Comparison of ENCODE assay signal across 9 cellular contexts in genomic region chr2:9538000-9538507, GRCh38.
DNase-seq lines count a peak whose midpoint lies in the region; ATAC-seq and TF ChIP-seq lines count a peak whose summit lies in the region.
"Had no signal": no experiment of that assay in that cellular context is flagged by ENCODE, and none has a peak within 500 bp of the region (broad histone marks: within the 10 kb centered on the region; RNA-seq: fewer than 3 reads in every experiment).

No MANE protein-coding gene starts in this region.

- H3K4me3 ChIP-seq in RWPE2 (ENCODE audit: severe bottlenecking) (no peak overlapping the region), fibroblast of mammary gland (ENCODE audit: control insufficient read depth, low read depth, low read length) (no peak overlapping the region)

- no peaks in the 10 kb centered on the region for H3K27me3 ChIP-seq in RWPE2 (ENCODE audit: insufficient read depth, poor library complexity, severe bottlenecking)

- peak overlapping the region; percentile 47 for H3K27ac ChIP-seq in RWPE2 (ENCODE audit: poor library complexity, severe bottlenecking)

- H3K9me3 ChIP-seq in RWPE2 (ENCODE audit: severe bottlenecking): no peaks in the 10 kb centered on the region

- DNase-seq in GF-D8 (lab: John Stamatoyannopoulos, UW): peak; percentile 86
- DNase-seq in RWPE2 (ENCODE audit: low spot score): no peak
- peak; percentile 94 for DNase-seq in fibroblast of mammary gland (ENCODE audit: low read depth)
- DNase-seq in pons (ENCODE audit: low spot score): peak; percentile 47
- DNase-seq in nucleus accumbens (lab: John Stamatoyannopoulos, UW): no peak
- DNase-seq in amniotic stem cell (lab: John Stamatoyannopoulos, UW): no peak
- no peak for DNase-seq in DMS79 treated with DMSO at 0.1 percent for 48 hours (lab: John Stamatoyannopoulos, UW)
- DNase-seq: stimulated activated naive CD8-positive, alpha-beta T cell treated with anti-CD3 and anti-CD28 coated beads, Interleukin-15, Interleukin-2, amounts not matched to agents 100 U/mL and 50 U/mL, for 24 hours had no signal

- peaks cover 27% of the 10 kb centered on the region for H3K4me1 ChIP-seq in RWPE2 (ENCODE audit: insufficient read depth, poor library complexity, severe bottlenecking)

- peak; percentile 86 for ATAC-seq in RWPE2 (ENCODE audit: low read depth)
- no peak for ATAC-seq in GM21423 (IDR thresholded peaks at IDR 0.05; ENCODE audit: unreplicated experiment)
- ATAC-seq: stimulated activated naive CD8-positive, alpha-beta T cell treated with anti-CD3 and anti-CD28 coated beads, Interleukin-15, Interleukin-2, amounts not matched to agents 100 U/mL and 50 U/mL, for 24 hours had no signal

- H3K36me3 ChIP-seq in RWPE2 (ENCODE audit: low read depth): peaks cover 36% of the 10 kb centered on the region

- TF ChIP-seq CTCF in RWPE2 (IDR thresholded peaks at IDR 0.05; ENCODE audit: poor library complexity, severe bottlenecking) (no peak), fibroblast of mammary gland (conservative IDR thresholded peaks at IDR 0.05; ENCODE audit: control insufficient read depth, insufficient read depth, low read depth, low read length) (no peak)

Comparison
In these comparisons a context has a peak if more than half of its experiments do, and no peak if none do; other contexts are left out.
1. DNase-seq: peak in GF-D8 (single experiment), fibroblast of mammary gland (single experiment) and pons (single experiment); none in RWPE2 (single experiment), nucleus accumbens (0 of 56), amniotic stem cell (single experiment) and DMS79 treated with DMSO at 0.1 percent for 48 hours (single experiment).